10 cellular contexts compared by ENCODE assay signal in genomic region chr22:21984793-21985192, GRCh38. TPM values are rescaled to one million over a fixed set of nuclear protein-coding genes. Genes with fewer than 3 reads are reported as not detected.
A peak's percentile ranks its signal among the peaks of the same experiment; 100 is the strongest.
DNase-seq lines count a peak whose midpoint lies in the region; ATAC-seq and TF ChIP-seq lines count a peak whose summit lies in the region.
"Had no signal": no experiment of that assay in that cellular context is flagged by ENCODE, and none has a peak within 500 bp of the region (broad histone marks: within the 10 kb centered on the region; RNA-seq: fewer than 3 reads in every experiment).

No MANE protein-coding gene starts in this region.

- no peak for TF ChIP-seq POLR2A in upper lobe of left lung (IDR thresholded peaks at IDR 0.05)

- BruUV-seq in A673 (replicated peaks; lab: Mats Ljungman, UMichigan) = no TSS peak

- intact Hi-C loops in A673 (cut with micrococcal nuclease; ENCODE audit: unreplicated experiment) = no loop called here

- CTCF ChIA-PET in A673 (lab: Charles Lee) = no interaction called here

- H3K4me3 ChIP-seq in A673 (ENCODE audit: low read depth, low read length, poor library complexity, severe bottlenecking) (no peak overlapping the region), GM12875 (ENCODE audit: low read depth, low read length) (no peak overlapping the region), upper lobe of left lung (no peak overlapping the region)
- H3K4me3 ChIP-seq: sigmoid colon had no signal

- TF ChIP-seq CTCF in A673 (conservative IDR thresholded peaks at IDR 0.05; ENCODE audit: low read depth, low read length) (peak; percentile 41), GM12875 (IDR thresholded peaks at IDR 0.05; ENCODE audit: borderline replicate concordance, insufficient read depth, low read depth, low read length) (peak; percentile 55), upper lobe of left lung (IDR thresholded peaks at IDR 0.05) (no peak)

- H3K9me3 ChIP-seq in A673 (ENCODE audit: low read depth, low read length, poor library complexity, severe bottlenecking) = no peaks in the 10 kb centered on the region
- no peaks in the 10 kb centered on the region for H3K9me3 ChIP-seq in upper lobe of left lung
- H3K9me3 ChIP-seq: sigmoid colon had no signal

- no peaks in the 10 kb centered on the region for H3K36me3 ChIP-seq in A673 (ENCODE audit: insufficient read depth, low read length, poor library complexity, severe bottlenecking)
- H3K36me3 ChIP-seq in upper lobe of left lung = no peaks in the 10 kb centered on the region
- H3K36me3 ChIP-seq: sigmoid colon had no signal

- DNase-seq in A673 (ENCODE audit: low spot score) = no peak
- DNase-seq in foreskin melanocyte = peak; percentile 29
- no peak for DNase-seq in NCI-H1105 (lab: John Stamatoyannopoulos, UW)
- DNase-seq in RKO (ENCODE audit: low spot score) = no peak
- no peak for DNase-seq in upper lobe of left lung
- no peak for DNase-seq in substantia nigra (lab: John Stamatoyannopoulos, UW)
- DNase-seq: sigmoid colon had no signal

- no peaks in the 10 kb centered on the region for H3K27me3 ChIP-seq in A673 (replicated peaks; ENCODE audit: insufficient read depth, low read depth, low read length, poor library complexity)
- no peaks in the 10 kb centered on the region for H3K27me3 ChIP-seq in upper lobe of left lung
- H3K27me3 ChIP-seq: sigmoid colon had no signal

- ATAC-seq in SK-N-SH treated with all-trans-retinoic acid at 6 μM for 48 hours = peak; percentile 37; the same call in 2 of the 3 replicates
- ATAC-seq in upper lobe of left lung (ENCODE audit: low FRiP score in 2 of 2) = no peak
- ATAC-seq: esophagus mucosa had no signal

- 48 to 51% methylated on average over 7 of the region's 7 CpGs for WGBS in upper lobe of left lung, 2 donors

- POLR2A ChIA-PET in A673 (lab: Charles Lee; ENCODE audit: low non-redundant PET) = no interaction called here

- H3K27ac ChIP-seq in A673 (ENCODE audit: low read depth, low read length, poor library complexity, severe bottlenecking) (no peak overlapping the region), upper lobe of left lung (no peak overlapping the region), substantia nigra (ENCODE audit: low read depth, low read length, poor library complexity, severe bottlenecking) (no peak overlapping the region)
- H3K27ac ChIP-seq: sigmoid colon had no signal

- H3K4me1 ChIP-seq in A673 (ENCODE audit: insufficient read depth, low read length, poor library complexity, severe bottlenecking) = peaks cover 5% of the 10 kb centered on the region
- peaks cover 10 to 33% (median 17%) of the 10 kb centered on the region in 4 donors for H3K4me1 ChIP-seq in upper lobe of left lung

- no peak for TF ChIP-seq EP300 in upper lobe of left lung (IDR thresholded peaks at IDR 0.05)

TF ChIP-seq in SK-N-SH treated with all-trans-retinoic acid at 6 μM for 48 hours, 23 proteins besides CTCF, POLR2A, EP300 and RAD21:
- TF ChIP-seq TCF4 (CRISPR knock-in tag; IDR thresholded peaks at IDR 0.05; ENCODE audit: borderline replicate concordance) = no peak
- no peak for TF ChIP-seq ZNF565 (CRISPR knock-in tag; conservative IDR thresholded peaks at IDR 0.05; ENCODE audit: low read depth)
- TF ChIP-seq GLIS3 (CRISPR knock-in tag; IDR thresholded peaks at IDR 0.05) = no peak
- TF ChIP-seq TOX (CRISPR knock-in tag; IDR thresholded peaks at IDR 0.05; ENCODE audit: borderline replicate concordance) = no peak
- no peak for TF ChIP-seq PPARA (CRISPR knock-in tag; IDR thresholded peaks at IDR 0.05; ENCODE audit: borderline replicate concordance)
- TF ChIP-seq ARNTL (CRISPR knock-in tag; IDR thresholded peaks at IDR 0.05; ENCODE audit: borderline replicate concordance, low read depth) = no peak
- TF ChIP-seq OSR1 (CRISPR knock-in tag; IDR thresholded peaks at IDR 0.05) = no peak

RNA-seq across cellular contexts. Expression of gene TOP3B, which starts 2.2 kb away (rescaled TPM):
- 60.2 and 60.4 TPM in 2 replicates for total RNA-seq in A673 (2021)
- total RNA-seq in upper lobe of left lung = 100 to 1,000 TPM in 1 of 6 donors, 10 to 100 TPM in 5; 22.5 to 111 (median 34.0) TPM

RNA-seq across cellular contexts. Expression of gene PPM1F, which starts 32.1 kb away (rescaled TPM):
- total RNA-seq in A673 (2021) = 85.9 and 101 TPM in 2 replicates
- total RNA-seq in upper lobe of left lung = 10 to 100 TPM; 21.0 to 85.3 (median 33.2) TPM

Comparison
In these comparisons a context has a peak if more than half of its experiments do, and no peak if none do; other contexts are left out.
1. CTCF ChIP-seq: peak in A673 (single experiment) and GM12875 (single experiment); none in upper lobe of left lung (0 of 6).